Comparison of ENCODE assay signal across 6 cellular contexts in the genomic region with DNA sequence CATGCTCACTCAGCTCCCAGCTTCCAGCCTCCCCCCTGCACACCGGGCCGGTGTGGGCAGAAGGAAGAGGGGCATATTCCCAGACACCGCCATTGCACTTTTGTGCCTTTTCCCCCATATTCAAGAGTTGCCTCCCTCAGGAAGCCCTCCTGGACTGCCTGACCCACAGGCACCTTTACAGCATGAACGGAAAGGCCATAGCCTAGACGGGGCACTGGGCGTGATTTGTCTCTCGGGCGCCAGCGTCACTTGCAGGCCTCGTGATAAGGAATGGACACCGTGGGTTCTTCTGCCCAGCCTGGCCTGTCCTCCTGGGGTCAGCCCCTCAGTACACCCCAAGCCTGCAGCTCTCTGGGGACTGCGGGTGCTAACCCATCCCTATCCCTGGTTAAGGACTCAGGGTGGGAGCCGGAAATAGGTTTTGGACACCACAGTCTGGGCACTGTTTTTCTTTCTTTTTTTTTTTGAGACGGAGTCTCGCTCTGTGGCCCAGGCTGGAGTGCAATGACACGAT. TPM values are rescaled to one million over a fixed set of nuclear protein-coding genes. Genes with fewer than 3 reads are reported as not detected.
DNase-seq lines count a peak whose midpoint lies in the region; ATAC-seq, FAIRE-seq and TF ChIP-seq lines count a peak whose summit lies in the region.

No MANE protein-coding gene starts in this region.

- peak overlapping the region; percentile 90 to 93 (median 90) for H3K27ac ChIP-seq in upper lobe of left lung

- TF ChIP-seq POLR2A in upper lobe of left lung (IDR thresholded peaks at IDR 0.05) (no peak), H54 (IDR thresholded peaks at IDR 0.05; ENCODE audit: low read depth, low read length) (no peak)

- H3K4me3 Mint-ChIP-seq in activated T-cell treated with anti-CD3 and anti-CD28 coated beads, Interleukin-2, amount 50 U/mL, for 24 hours, result peak overlapping the region; percentile 84

- no peaks in the 10 kb centered on the region for H3K9me3 Mint-ChIP-seq in activated T-cell treated with anti-CD3 and anti-CD28 coated beads, Interleukin-2, amount 50 U/mL, for 24 hours

- DNase-seq in activated T-cell treated with anti-CD3 and anti-CD28 coated beads, Interleukin-2, amount 50 U/mL, for 24 hours, result no peak
- DNase-seq in activated T-cell treated with anti-CD3 and anti-CD28 coated beads, Interleukin-2, amount 50 U/mL, for 1 hour, result no peak
- DNase-seq in left ventricle myocardium superior (no peak), upper lobe of left lung (no peak), H54 (ENCODE audit: insufficient read length, low spot score) (no peak)

- intact Hi-C loops in left ventricle myocardium superior (cut with micrococcal nuclease), result no loop called here

- H3K36me3 Mint-ChIP-seq in activated T-cell treated with anti-CD3 and anti-CD28 coated beads, Interleukin-2, amount 50 U/mL, for 24 hours (ENCODE audit: low read depth), result peaks cover 47% of the 10 kb centered on the region

- peak overlapping the region; percentile 57 to 100 (median 80) for H3K4me3 ChIP-seq in upper lobe of left lung

- no peaks in the 10 kb centered on the region for H3K27me3 Mint-ChIP-seq in activated T-cell treated with anti-CD3 and anti-CD28 coated beads, Interleukin-2, amount 50 U/mL, for 24 hours

- TF ChIP-seq CTCF in upper lobe of left lung (IDR thresholded peaks at IDR 0.05), result peak in 1 of 6 experiments; percentile 1

- no peaks in the 10 kb centered on the region for H3K27me3 ChIP-seq in upper lobe of left lung

- H3K4me1 ChIP-seq in upper lobe of left lung, result peaks cover 29 to 56% (median 35%) of the 10 kb centered on the region in 4 donors

- 18% methylated on average over 12 to 16 of the region's 16 CpGs for WGBS in upper lobe of left lung, 2 donors

- peak overlapping the region; percentile 98 for H3K27ac Mint-ChIP-seq in activated T-cell treated with anti-CD3 and anti-CD28 coated beads, Interleukin-2, amount 50 U/mL, for 24 hours

- ATAC-seq in left ventricle myocardium superior (peak; percentile 2), upper lobe of left lung (ENCODE audit: low FRiP score in 2 of 2) (peak in 1 of 2 donors; percentile 10), GM21576 (IDR thresholded peaks at IDR 0.05; ENCODE audit: unreplicated experiment) (no peak)

- peaks cover under 1 to 10% (median 6%) of the 10 kb centered on the region in 4 donors for H3K36me3 ChIP-seq in upper lobe of left lung

- H3K9me3 ChIP-seq in upper lobe of left lung, result no peaks in the 10 kb centered on the region

- FAIRE-seq in H54 (lab: Jason Lieb, UNC), result no peak

- H3K4me1 Mint-ChIP-seq in activated T-cell treated with anti-CD3 and anti-CD28 coated beads, Interleukin-2, amount 50 U/mL, for 24 hours (ENCODE audit: low read depth), result peaks cover 64% of the 10 kb centered on the region

- TF ChIP-seq EP300 in upper lobe of left lung (IDR thresholded peaks at IDR 0.05), result no peak

RNA-seq across cellular contexts. Expression of a gene that starts 0.9 kb away (rescaled TPM):
- 1,120 TPM for total RNA-seq in left ventricle myocardium superior
- total RNA-seq in upper lobe of left lung, result 100 to 1,000 TPM in 2 of 6 donors, 10 to 100 TPM in 4; 10.5 to 216 (median 67.3) TPM

RNA-seq across cellular contexts. Expression of a gene that starts 13.5 kb away (rescaled TPM):
- 59.0 TPM for total RNA-seq in left ventricle myocardium superior
- total RNA-seq in upper lobe of left lung, result 100 to 1,000 TPM in 3 of 6 donors, 10 to 100 TPM in 3; 65.1 to 158 (median 107) TPM

RNA-seq across cellular contexts. Expression of a gene that starts 38.1 kb away (rescaled TPM):
- total RNA-seq in left ventricle myocardium superior, result 8.0 TPM
- total RNA-seq in upper lobe of left lung, result 10 to 100 TPM; 18.0 to 43.7 (median 26.5) TPM

RNA-seq across cellular contexts. Expression of a gene that starts 46.2 kb away (rescaled TPM):
- 20.7 TPM for total RNA-seq in left ventricle myocardium superior
- total RNA-seq in upper lobe of left lung, result 10 to 100 TPM; 32.9 to 88.2 (median 53.3) TPM
